ENCODE assay signal across 2 cellular contexts in the genomic region with DNA sequence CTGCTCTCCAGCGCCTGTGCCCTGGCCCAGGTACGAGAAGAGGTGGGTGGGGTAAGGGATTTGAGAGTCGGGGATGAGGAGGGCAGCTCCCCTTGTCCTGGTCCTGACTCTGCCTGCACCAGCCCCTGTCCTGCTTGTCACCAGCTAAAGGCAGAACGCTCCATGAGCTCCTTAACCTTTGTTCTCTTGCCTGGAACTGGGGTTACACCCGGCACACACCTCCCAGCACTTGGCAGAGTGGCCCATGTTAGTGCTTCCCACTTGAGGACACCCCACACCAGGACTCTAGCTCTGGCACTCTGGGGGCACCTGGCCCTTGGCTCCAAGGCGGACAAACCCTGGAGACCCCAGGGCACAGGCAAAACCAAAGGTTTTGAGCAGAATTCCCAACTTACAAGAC.
TF ChIP-seq lines count a peak whose summit lies in the region.

No MANE protein-coding gene starts in this region.

TF ChIP-seq in HepG2, 621 proteins besides CTCF, POLR2A, EP300 and RAD21:
- no peak for TF ChIP-seq ZNF274 (CRISPR knock-in tag; IDR thresholded peaks at IDR 0.05)
- TF ChIP-seq, protein P1, sequence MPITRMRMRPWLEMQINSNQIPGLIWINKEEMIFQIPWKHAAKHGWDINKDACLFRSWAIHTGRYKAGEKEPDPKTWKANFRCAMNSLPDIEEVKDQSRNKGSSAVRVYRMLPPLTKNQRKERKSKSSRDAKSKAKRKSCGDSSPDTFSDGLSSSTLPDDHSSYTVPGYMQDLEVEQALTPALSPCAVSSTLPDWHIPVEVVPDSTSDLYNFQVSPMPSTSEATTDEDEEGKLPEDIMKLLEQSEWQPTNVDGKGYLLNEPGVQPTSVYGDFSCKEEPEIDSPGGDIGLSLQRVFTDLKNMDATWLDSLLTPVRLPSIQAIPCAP (CRISPR knock-in tag; IDR thresholded peaks at IDR 0.05; ENCODE audit: low read depth): no peak
- TF ChIP-seq, protein P2, sequence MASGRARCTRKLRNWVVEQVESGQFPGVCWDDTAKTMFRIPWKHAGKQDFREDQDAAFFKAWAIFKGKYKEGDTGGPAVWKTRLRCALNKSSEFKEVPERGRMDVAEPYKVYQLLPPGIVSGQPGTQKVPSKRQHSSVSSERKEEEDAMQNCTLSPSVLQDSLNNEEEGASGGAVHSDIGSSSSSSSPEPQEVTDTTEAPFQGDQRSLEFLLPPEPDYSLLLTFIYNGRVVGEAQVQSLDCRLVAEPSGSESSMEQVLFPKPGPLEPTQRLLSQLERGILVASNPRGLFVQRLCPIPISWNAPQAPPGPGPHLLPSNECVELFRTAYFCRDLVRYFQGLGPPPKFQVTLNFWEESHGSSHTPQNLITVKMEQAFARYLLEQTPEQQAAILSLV (CRISPR knock-in tag; IDR thresholded peaks at IDR 0.05; ENCODE audit: borderline replicate concordance): no peak
- TF ChIP-seq EED (CRISPR knock-in tag; IDR thresholded peaks at IDR 0.05): 0 out of 2 replicates have a peak, but pooled peaks have one; percentile 73
- TF ChIP-seq ZNF3 (CRISPR knock-in tag; IDR thresholded peaks at IDR 0.05): no peak
- TF ChIP-seq, protein P3, sequence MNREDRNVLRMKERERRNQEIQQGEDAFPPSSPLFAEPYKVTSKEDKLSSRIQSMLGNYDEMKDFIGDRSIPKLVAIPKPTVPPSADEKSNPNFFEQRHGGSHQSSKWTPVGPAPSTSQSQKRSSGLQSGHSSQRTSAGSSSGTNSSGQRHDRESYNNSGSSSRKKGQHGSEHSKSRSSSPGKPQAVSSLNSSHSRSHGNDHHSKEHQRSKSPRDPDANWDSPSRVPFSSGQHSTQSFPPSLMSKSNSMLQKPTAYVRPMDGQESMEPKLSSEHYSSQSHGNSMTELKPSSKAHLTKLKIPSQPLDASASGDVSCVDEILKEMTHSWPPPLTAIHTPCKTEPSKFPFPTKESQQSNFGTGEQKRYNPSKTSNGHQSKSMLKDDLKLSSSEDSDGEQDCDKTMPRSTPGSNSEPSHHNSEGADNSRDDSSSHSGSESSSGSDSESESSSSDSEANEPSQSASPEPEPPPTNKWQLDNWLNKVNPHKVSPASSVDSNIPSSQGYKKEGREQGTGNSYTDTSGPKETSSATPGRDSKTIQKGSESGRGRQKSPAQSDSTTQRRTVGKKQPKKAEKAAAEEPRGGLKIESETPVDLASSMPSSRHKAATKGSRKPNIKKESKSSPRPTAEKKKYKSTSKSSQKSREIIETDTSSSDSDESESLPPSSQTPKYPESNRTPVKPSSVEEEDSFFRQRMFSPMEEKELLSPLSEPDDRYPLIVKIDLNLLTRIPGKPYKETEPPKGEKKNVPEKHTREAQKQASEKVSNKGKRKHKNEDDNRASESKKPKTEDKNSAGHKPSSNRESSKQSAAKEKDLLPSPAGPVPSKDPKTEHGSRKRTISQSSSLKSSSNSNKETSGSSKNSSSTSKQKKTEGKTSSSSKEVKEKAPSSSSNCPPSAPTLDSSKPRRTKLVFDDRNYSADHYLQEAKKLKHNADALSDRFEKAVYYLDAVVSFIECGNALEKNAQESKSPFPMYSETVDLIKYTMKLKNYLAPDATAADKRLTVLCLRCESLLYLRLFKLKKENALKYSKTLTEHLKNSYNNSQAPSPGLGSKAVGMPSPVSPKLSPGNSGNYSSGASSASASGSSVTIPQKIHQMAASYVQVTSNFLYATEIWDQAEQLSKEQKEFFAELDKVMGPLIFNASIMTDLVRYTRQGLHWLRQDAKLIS (CRISPR knock-in tag; IDR thresholded peaks at IDR 0.05): no peak
- TF ChIP-seq AKAP8 (CRISPR knock-in tag; IDR thresholded peaks at IDR 0.05): no peak
- no peak for TF ChIP-seq SMAD1 (CRISPR knock-in tag; IDR thresholded peaks at IDR 0.05; ENCODE audit: borderline replicate concordance, low read depth)
- TF ChIP-seq ZNF251 (CRISPR knock-in tag; IDR thresholded peaks at IDR 0.05): no peak
- TF ChIP-seq ZNF430 (CRISPR knock-in tag; IDR thresholded peaks at IDR 0.05): 0 out of 2 replicates have a peak, but pooled peaks have one; percentile 37
- no peak for TF ChIP-seq SP140L (CRISPR knock-in tag; IDR thresholded peaks at IDR 0.05; ENCODE audit: borderline replicate concordance)
- no peak for TF ChIP-seq MTF1 (CRISPR knock-in tag; IDR thresholded peaks at IDR 0.05)
- no peak for TF ChIP-seq ZNF746 (CRISPR knock-in tag; IDR thresholded peaks at IDR 0.05)
- TF ChIP-seq ZMAT3 (CRISPR knock-in tag; conservative IDR thresholded peaks at IDR 0.05): no peak

TF ChIP-seq in GM23338, 12 proteins besides CTCF, POLR2A, EP300 and RAD21:
- TF ChIP-seq STAT1 (IDR thresholded peaks at IDR 0.05; ENCODE audit: unreplicated experiment): no peak
- TF ChIP-seq, protein P4, sequence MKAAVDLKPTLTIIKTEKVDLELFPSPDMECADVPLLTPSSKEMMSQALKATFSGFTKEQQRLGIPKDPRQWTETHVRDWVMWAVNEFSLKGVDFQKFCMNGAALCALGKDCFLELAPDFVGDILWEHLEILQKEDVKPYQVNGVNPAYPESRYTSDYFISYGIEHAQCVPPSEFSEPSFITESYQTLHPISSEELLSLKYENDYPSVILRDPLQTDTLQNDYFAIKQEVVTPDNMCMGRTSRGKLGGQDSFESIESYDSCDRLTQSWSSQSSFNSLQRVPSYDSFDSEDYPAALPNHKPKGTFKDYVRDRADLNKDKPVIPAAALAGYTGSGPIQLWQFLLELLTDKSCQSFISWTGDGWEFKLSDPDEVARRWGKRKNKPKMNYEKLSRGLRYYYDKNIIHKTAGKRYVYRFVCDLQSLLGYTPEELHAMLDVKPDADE (IDR thresholded peaks at IDR 0.05): no peak
